Comparison of ENCODE assay signal across 16 cellular contexts in the genomic region with DNA sequence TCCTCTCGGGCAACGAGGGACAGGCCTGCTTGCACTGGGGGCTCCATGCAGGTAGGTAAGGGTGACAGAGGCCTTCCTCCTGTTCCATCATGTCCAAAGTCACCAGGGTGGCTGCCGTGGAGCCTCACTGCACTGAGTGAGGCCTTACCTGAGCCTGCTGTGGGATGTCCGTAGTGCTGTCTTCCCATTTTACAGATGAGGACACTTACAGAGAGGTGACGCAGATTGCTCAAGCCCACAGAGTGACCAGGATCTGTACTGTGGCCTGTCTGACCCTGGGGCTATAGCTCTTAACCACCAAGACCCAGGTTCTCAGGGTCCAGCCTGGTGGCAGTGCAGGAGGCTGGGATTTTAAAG. TPM values are rescaled to one million over a fixed set of nuclear protein-coding genes. Genes with fewer than 3 reads are reported as not detected.
"Had no signal": no experiment of that assay in that cellular context is flagged by ENCODE, and none has a peak within 500 bp of the region (broad histone marks: within the 10 kb centered on the region; RNA-seq: fewer than 3 reads in every experiment).

No MANE protein-coding gene starts in this region.

- H3K9me3 ChIP-seq: body of pancreas, testis had no signal

- H3K27ac ChIP-seq: parathyroid adenoma, testis had no signal

- H2AFZ ChIP-seq: parathyroid adenoma had no signal

- H3K9ac ChIP-seq: parathyroid adenoma had no signal

- H3K27me3 ChIP-seq: testis had no signal

- ATAC-seq: activated CD8-positive, alpha-beta T cell treated with anti-CD3 and anti-CD28 coated beads for 36 hours; activated T-helper 17 cell treated with anti-CD3 and anti-CD28 coated beads, Interleukin-2, amount 50 U/mL, for 72 hours; naive thymus-derived CD8-positive, alpha-beta T cell; stimulated activated naive CD8-positive, alpha-beta T cell treated with anti-CD3 and anti-CD28 coated beads, Interleukin-15, Interleukin-2, amounts not matched to agents 100 U/mL and 50 U/mL, for 24 hours had no signal

- H3K4me3 ChIP-seq: body of pancreas, testis had no signal

- DNase-seq: activated CD4-positive, alpha-beta T cell treated with anti-CD3 and anti-CD28 coated beads, Interleukin-2, amount 10 ng/mL, durations not matched to agents 24 days and 14 days; activated CD8-positive, alpha-beta T cell treated with anti-CD3 and anti-CD28 coated beads for 36 hours; activated naive CD4-positive, alpha-beta T cell; activated naive CD8-positive, alpha-beta T cell treated with anti-CD3 and anti-CD28 coated beads for 36 hours; activated T-cell treated with anti-CD3 and anti-CD28 coated beads, Interleukin-2, amount 50 U/mL, for 1 hour; central memory CD4-positive, alpha-beta T cell; foreskin melanocyte; naive thymus-derived CD8-positive, alpha-beta T cell; stimulated activated CD4-positive, alpha-beta T cell treated with anti-CD3 and anti-CD28 coated beads, Interleukin-12 subunit alpha, Interleukin-12 subunit beta, amount 100 ng/mL, for 4 hours; stimulated activated CD4-positive, alpha-beta T cell treated with anti-CD3 and anti-CD28 coated beads, Interleukin-1b, Interleukin-23, amount 100 ng/mL, for 48 hours; stimulated activated naive CD8-positive, alpha-beta T cell treated with anti-CD3 and anti-CD28 coated beads, Interleukin-15, Interleukin-2, amounts not matched to agents 100 U/mL and 50 U/mL, for 24 hours; T1000; testis had no signal

RNA-seq across cellular contexts. Expression of gene ATOH8, which starts 5.4 kb away (rescaled TPM):
- total RNA-seq: activated CD8-positive, alpha-beta T cell treated with anti-CD3 and anti-CD28 coated beads for 36 hours; activated naive CD8-positive, alpha-beta T cell treated with anti-CD3 and anti-CD28 coated beads for 36 hours; activated T-helper 17 cell treated with anti-CD3 and anti-CD28 coated beads, Interleukin-2, amount 50 U/mL, for 72 hours; naive thymus-derived CD8-positive, alpha-beta T cell had no signal
- polyA plus RNA-seq: naive thymus-derived CD8-positive, alpha-beta T cell had no signal
